In genomic region chr5:2486373-2486772, GRCh38 we compare ENCODE assay signal across 8 cellular contexts.
"Had no signal": no experiment of that assay in that cellular context is flagged by ENCODE, and none has a peak within 500 bp of the region (broad histone marks: within the 10 kb centered on the region; RNA-seq: fewer than 3 reads in every experiment).

No MANE protein-coding gene starts in this region.

- ATAC-seq: GM12878 had no signal

- DNase-seq: GDM1, GF-D8 had no signal

- H3K4me3 ChIP-seq: GM12878 had no signal

- FAIRE-seq: G401.6, GM12878, GM12891, GM12892, GM18507, GM19239 had no signal
